Comparison of ENCODE assay signal across 8 cellular contexts in genomic region chr14:22829661-22830328, GRCh38. TPM values are rescaled to one million over a fixed set of nuclear protein-coding genes. Genes with fewer than 3 reads are reported as not detected.
DNase-seq lines count a peak whose midpoint lies in the region; ATAC-seq and TF ChIP-seq lines count a peak whose summit lies in the region.

TSS of gene MRPL52 (plus strand) at chr14:22829887. CDS start at chr14:22829913, 26 bp downstream.

- H3K27ac Mint-ChIP-seq in osteocyte (ENCODE audit: unreplicated experiment): peak within 1 kb of the TSS; percentile 92

- no peaks in the 10 kb centered on the region for H3K27me3 ChIP-seq in SK-N-SH (ENCODE audit: insufficient read depth)
- H3K27me3 ChIP-seq in thoracic aorta (replicated peaks; ENCODE audit: insufficient read depth): no peaks in the 10 kb centered on the region

- ATAC-seq in thoracic aorta (ENCODE audit: insufficient number of reproducible peaks, low FRiP score, low read depth): peak; percentile 86

- H3K9me3 ChIP-seq in SK-N-SH (no peaks in the 10 kb centered on the region), thoracic aorta (no peaks in the 10 kb centered on the region)

- no peaks in the 10 kb centered on the region for H3K27me3 Mint-ChIP-seq in osteocyte (ENCODE audit: unreplicated experiment)

- peak within 1 kb of the TSS; percentile 84 for H3K9ac ChIP-seq in SK-N-SH

- TF ChIP-seq RAD21 in SK-N-SH (IDR thresholded peaks at IDR 0.05; ENCODE audit: low read length): no peak

- H3K9me3 Mint-ChIP-seq in osteocyte (ENCODE audit: unreplicated experiment): no peaks in the 10 kb centered on the region

- H3K4me1 Mint-ChIP-seq in osteocyte (ENCODE audit: unreplicated experiment): peaks cover 21% of the 10 kb centered on the region

- peaks cover 5% of the 10 kb centered on the region for H3K36me3 Mint-ChIP-seq in osteocyte (ENCODE audit: unreplicated experiment)

- peak within 1 kb of the TSS; percentile 83 for H3K4me2 ChIP-seq in SK-N-SH

- peak within 1 kb of the TSS; percentile 45 to 62; a peak in 2 of 4 replicates for H3K27ac ChIP-seq in SK-N-SH (ENCODE audit: low read depth in 2 of 2, low read length in 1 of 2)
- H3K27ac ChIP-seq in thoracic aorta: peak within 1 kb of the TSS; percentile 60 to 70

- no peak for TF ChIP-seq CTCF in HFF-Myc (IDR thresholded peaks at IDR 0.05; ENCODE audit: low read depth, low read length, missing control alignments)
- no peak for TF ChIP-seq CTCF in NB4 (IDR thresholded peaks at IDR 0.05; ENCODE audit: low read depth, low read length)
- no peak for TF ChIP-seq CTCF in SK-N-SH (IDR thresholded peaks at IDR 0.05)
- TF ChIP-seq CTCF in osteocyte (IDR thresholded peaks at IDR 0.05): no peak
- no peak for TF ChIP-seq CTCF in thoracic aorta (IDR thresholded peaks at IDR 0.05)

- no peaks in the 10 kb centered on the region for H4K20me1 ChIP-seq in SK-N-SH (ENCODE audit: insufficient read depth)

- H3K4me3 Mint-ChIP-seq in osteocyte (ENCODE audit: unreplicated experiment): peak within 1 kb of the TSS; percentile 97

- POLR2A ChIA-PET in SK-N-SH (lab: Yijun Ruan, JAX): interaction anchor here (0.7 to 1.6 kb wide), 4 partner anchors 9 to 496 kb away, joined by 3 to 16 read pairs (median 4); no protein-coding TSS in a partner anchor

- peak within 1 kb of the TSS; percentile 97 for H2AFZ ChIP-seq in SK-N-SH (ENCODE audit: low read depth)

- DNase-seq in GM04503 (ENCODE audit: low read depth): peak; percentile 45
- DNase-seq in HFF-Myc (ENCODE audit: extremely low read depth, low read depth): no peak
- peak; percentile 93 for DNase-seq in NB4 (ENCODE audit: low read depth)
- DNase-seq in SK-N-SH: peak; percentile 93
- DNase-seq in activated naive CD4-positive, alpha-beta T cell treated with anti-CD3 and anti-CD28 coated beads, Interleukin-2, amount 50 U/mL, for 16 hours: peak; percentile 91
- no peak for DNase-seq in glomerular endothelial cell (ENCODE audit: extremely low read depth, low read depth, low spot score)
- DNase-seq in osteocyte (ENCODE audit: extremely low spot score, unreplicated experiment): peak; percentile 91
- no peak for DNase-seq in thoracic aorta (ENCODE audit: low spot score)

- H3K4me1 ChIP-seq in SK-N-SH (ENCODE audit: control insufficient read depth in 1 of 2, insufficient read depth in 2 of 2, low read depth in 1 of 2, low read length in 1 of 2): no peaks in the 10 kb centered on the region; a peak in 1 of 4 replicates
- peaks cover 7 to 16% of the 10 kb centered on the region in 2 donors for H3K4me1 ChIP-seq in thoracic aorta (ENCODE audit: control insufficient read depth in 1 of 2, low read depth in 2 of 2)

- peaks cover 5% of the 10 kb centered on the region for H3F3A ChIP-seq in SK-N-SH (replicated peaks; ENCODE audit: insufficient read depth)

- 1% methylated on average over 27 of the region's 38 CpGs for WGBS in SK-N-SH (ENCODE audit: low lambda C conversion rate)

- H3K9me2 ChIP-seq in SK-N-SH: no peaks in the 10 kb centered on the region

- H3K36me3 ChIP-seq in SK-N-SH (replicated peaks in 1 of 2; ENCODE audit: control insufficient read depth in 1 of 2, insufficient read depth in 2 of 2, low read length in 1 of 2) (peaks cover 12 to 24% of the 10 kb centered on the region in 2 experiments), thoracic aorta (no peaks in the 10 kb centered on the region)

- CTCF ChIA-PET in SK-N-SH (lab: Yijun Ruan, JAX): interaction anchor here (0.6 to 19.1 kb wide), 11 partner anchors 10 to 260 kb away, joined by 3 to 472 read pairs (median 3); no protein-coding TSS in a partner anchor

- H3K4me3 ChIP-seq in HFF-Myc (replicated peaks; ENCODE audit: low read depth, low read length) (peak within 1 kb of the TSS; percentile 93), NB4 (ENCODE audit: low read depth, low read length) (peak within 1 kb of the TSS; percentile 88), SK-N-SH (ENCODE audit: low read depth in 2 of 2, low read length in 1 of 2) (peak within 1 kb of the TSS; percentile 75 to 87), thoracic aorta (peak within 1 kb of the TSS; percentile 92)

- TF ChIP-seq EP300 in SK-N-SH (IDR thresholded peaks at IDR 0.05; ENCODE audit: borderline replicate concordance in 1 of 2, low read depth in 1 of 2, low read length in 1 of 2): no peak

- peaks cover 23% of the 10 kb centered on the region for H3K79me2 ChIP-seq in SK-N-SH (ENCODE audit: insufficient read depth)

- TF ChIP-seq POLR2A in NB4 (IDR thresholded peaks at IDR 0.05; ENCODE audit: extremely low read depth, insufficient read length): peak; percentile 87

TF ChIP-seq in SK-N-SH, 30 proteins besides CTCF, POLR2A, EP300 and RAD21:
- TF ChIP-seq REST (IDR thresholded peaks at IDR 0.05; ENCODE audit: low read depth, low read length) (no peak), ELF1 (IDR thresholded peaks at IDR 0.05) (peak; percentile 93), GATA2 (CRISPR knock-in tag; IDR thresholded peaks at IDR 0.05) (no peak), GABPA (IDR thresholded peaks at IDR 0.05; ENCODE audit: low read depth) (peak; percentile 85), FOSL2 (IDR thresholded peaks at IDR 0.05; ENCODE audit: borderline replicate concordance, low read depth) (no peak), TAF1 (IDR thresholded peaks at IDR 0.05; ENCODE audit: borderline replicate concordance, low read depth, low read length) (peak; percentile 84), MXI1 (IDR thresholded peaks at IDR 0.05; ENCODE audit: low read depth, low read length) (peak; percentile 87), YY1 (IDR thresholded peaks at IDR 0.05; ENCODE audit: low read depth) (peak; percentile 99), POLR2AphosphoS5 (IDR thresholded peaks at IDR 0.05; ENCODE audit: low read depth, low read length) (peak; percentile 88), USF1 (IDR thresholded peaks at IDR 0.05; ENCODE audit: borderline replicate concordance, low read depth) (0 out of 2 replicates have a peak, but pooled peaks have one; percentile 20), CHD2 (IDR thresholded peaks at IDR 0.05; ENCODE audit: low read length, partially characterized antibody) (peak; percentile 98)
- TF ChIP-seq, protein P1, sequence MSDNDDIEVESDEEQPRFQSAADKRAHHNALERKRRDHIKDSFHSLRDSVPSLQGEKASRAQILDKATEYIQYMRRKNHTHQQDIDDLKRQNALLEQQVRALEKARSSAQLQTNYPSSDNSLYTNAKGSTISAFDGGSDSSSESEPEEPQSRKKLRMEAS (IDR thresholded peaks at IDR 0.05; ENCODE audit: low read depth): peak; percentile 76
- TF ChIP-seq, protein P2, sequence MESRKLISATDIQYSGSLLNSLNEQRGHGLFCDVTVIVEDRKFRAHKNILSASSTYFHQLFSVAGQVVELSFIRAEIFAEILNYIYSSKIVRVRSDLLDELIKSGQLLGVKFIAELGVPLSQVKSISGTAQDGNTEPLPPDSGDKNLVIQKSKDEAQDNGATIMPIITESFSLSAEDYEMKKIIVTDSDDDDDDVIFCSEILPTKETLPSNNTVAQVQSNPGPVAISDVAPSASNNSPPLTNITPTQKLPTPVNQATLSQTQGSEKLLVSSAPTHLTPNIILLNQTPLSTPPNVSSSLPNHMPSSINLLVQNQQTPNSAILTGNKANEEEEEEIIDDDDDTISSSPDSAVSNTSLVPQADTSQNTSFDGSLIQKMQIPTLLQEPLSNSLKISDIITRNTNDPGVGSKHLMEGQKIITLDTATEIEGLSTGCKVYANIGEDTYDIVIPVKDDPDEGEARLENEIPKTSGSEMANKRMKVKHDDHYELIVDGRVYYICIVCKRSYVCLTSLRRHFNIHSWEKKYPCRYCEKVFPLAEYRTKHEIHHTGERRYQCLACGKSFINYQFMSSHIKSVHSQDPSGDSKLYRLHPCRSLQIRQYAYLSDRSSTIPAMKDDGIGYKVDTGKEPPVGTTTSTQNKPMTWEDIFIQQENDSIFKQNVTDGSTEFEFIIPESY (IDR thresholded peaks at IDR 0.05; ENCODE audit: borderline replicate concordance, low read depth): peak; percentile 95
TF ChIP-seq in SK-N-SH: peak in this region for 10.

RNA-seq across cellular contexts. Expression of gene MRPL52, which starts in this region (rescaled TPM):
- 80.8 and 116 TPM in 2 replicates for polyA plus RNA-seq in SK-N-SH (2012; rRNA removed)
- 80.2 and 80.7 TPM in 2 replicates for polyA plus RNA-seq in SK-N-SH (2012; cell fraction: cytosol; rRNA removed)
- polyA plus RNA-seq in SK-N-SH (2012; cell fraction: nucleus; rRNA removed): 58.5 and 71.9 TPM in 2 replicates
- total RNA-seq in glomerular endothelial cell (97.6 and 305 TPM in 2 replicates), osteocyte (74.3 and 74.7 TPM in 2 replicates), thoracic aorta (10 to 100 TPM; 17.3 to 65.0 TPM)

Comparison
In these comparisons a context has a peak if more than half of its experiments do, and no peak if none do; other contexts are left out.
1. DNase-seq: peak in GM04503 (single experiment), NB4 (single experiment), SK-N-SH (single experiment), activated naive CD4-positive, alpha-beta T cell treated with anti-CD3 and anti-CD28 coated beads, Interleukin-2, amount 50 U/mL, for 16 hours (single experiment) and osteocyte (single experiment); none in HFF-Myc (single experiment), glomerular endothelial cell (single experiment) and thoracic aorta (single experiment).
2. Peak in every context shown above with its lines, with median percentiles within 50 percentile points of each other: H3K4me3 ChIP-seq.